1 cellular context compared by ENCODE assay signal in the genomic region with DNA sequence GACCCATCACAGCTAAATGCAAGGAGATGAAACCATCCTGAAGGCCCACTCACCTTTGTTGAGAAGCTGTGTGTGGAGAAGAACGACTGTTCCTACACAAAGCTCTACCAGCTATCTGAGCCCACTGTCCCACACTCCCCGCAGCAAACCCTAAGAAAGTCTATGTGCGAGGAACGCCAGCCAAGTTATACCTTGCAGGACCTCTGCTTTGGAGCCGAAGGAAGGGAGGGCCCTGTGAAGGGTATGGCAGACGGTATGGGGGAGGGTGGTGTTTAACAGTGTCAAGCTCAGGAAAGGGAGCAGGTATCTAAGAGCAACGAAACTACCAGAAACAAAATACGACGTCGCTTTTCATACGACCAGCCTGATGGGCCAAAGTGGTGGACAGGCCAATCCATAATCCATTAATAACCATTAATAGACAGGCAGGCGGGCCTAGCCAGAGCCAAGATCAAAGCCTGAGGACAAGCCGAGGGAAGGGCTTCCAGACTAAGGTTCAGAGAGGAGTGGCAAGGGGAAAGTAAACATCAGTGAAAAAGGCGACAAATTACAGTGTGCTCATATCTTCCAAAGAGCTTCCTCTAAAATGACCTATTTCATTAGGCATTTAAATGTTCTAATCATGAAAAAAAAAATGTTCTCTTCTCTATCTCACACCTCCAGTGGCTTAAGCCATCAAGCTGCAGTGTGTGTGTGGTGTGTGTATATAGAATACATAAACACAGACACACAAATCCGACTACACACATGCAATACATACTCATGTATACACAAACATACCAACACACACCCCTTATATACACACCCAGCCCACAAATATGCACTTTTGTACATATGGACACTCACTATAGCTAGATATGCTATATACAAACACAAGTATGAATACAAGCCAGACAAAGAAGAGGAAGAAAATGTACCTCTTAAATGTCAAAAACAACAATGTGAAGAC.
TF ChIP-seq lines count a peak whose summit lies in the region.

No MANE protein-coding gene starts in this region.

TF ChIP-seq in HepG2, 621 proteins besides CTCF, POLR2A, EP300 and RAD21 (continued from another document and continues in another):
- TF ChIP-seq, protein P1, sequence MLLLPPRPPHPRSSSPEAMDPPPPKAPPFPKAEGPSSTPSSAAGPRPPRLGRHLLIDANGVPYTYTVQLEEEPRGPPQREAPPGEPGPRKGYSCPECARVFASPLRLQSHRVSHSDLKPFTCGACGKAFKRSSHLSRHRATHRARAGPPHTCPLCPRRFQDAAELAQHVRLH (CRISPR knock-in tag; IDR thresholded peaks at IDR 0.05; ENCODE audit: borderline replicate concordance, low read depth), result no peak
- TF ChIP-seq ZNF589 (CRISPR knock-in tag; conservative IDR thresholded peaks at IDR 0.05) (no peak), MLXIP (CRISPR knock-in tag; IDR thresholded peaks at IDR 0.05; ENCODE audit: borderline replicate concordance) (no peak), CHD4 (IDR thresholded peaks at IDR 0.05; ENCODE audit: borderline replicate concordance, low read length) (peak; percentile 72; the same call in 1 of the 2 replicates), FOXA3 (CRISPR knock-in tag; IDR thresholded peaks at IDR 0.05) (peak; percentile 80), ETV5 (CRISPR knock-in tag; IDR thresholded peaks at IDR 0.05; ENCODE audit: borderline replicate concordance) (peak; percentile 37; the same call in 1 of the 2 replicates), SP1 (IDR thresholded peaks at IDR 0.05) (no peak), SP1 (CRISPR knock-in tag; IDR thresholded peaks at IDR 0.05) (0 out of 2 replicates have a peak, but pooled peaks have one; percentile 17), PHF5A (CRISPR knock-in tag; IDR thresholded peaks at IDR 0.05; ENCODE audit: low read depth, unreplicated experiment) (no peak), ESRRA (CRISPR knock-in tag; IDR thresholded peaks at IDR 0.05; ENCODE audit: low read depth) (no peak), HDAC2 (CRISPR knock-in tag; IDR thresholded peaks at IDR 0.05) (peak; percentile 66), JARID2 (CRISPR knock-in tag; IDR thresholded peaks at IDR 0.05; ENCODE audit: insufficient replicate concordance) (no peak), SOX13 (IDR thresholded peaks at IDR 0.05) (no peak), SOX13 (CRISPR knock-in tag; conservative IDR thresholded peaks at IDR 0.05 in 1 of 2, IDR thresholded peaks at IDR 0.05 in 1 of 2) (peak in 1 of 2 experiments; percentile 53; a peak in 1 of 4 replicates), TBX3 (IDR thresholded peaks at IDR 0.05; ENCODE audit: borderline replicate concordance) (peak; percentile 78; the same call in 1 of the 2 replicates), ZNF782 (CRISPR knock-in tag; IDR thresholded peaks at IDR 0.05; ENCODE audit: borderline replicate concordance) (no peak), TFE3 (CRISPR knock-in tag; IDR thresholded peaks at IDR 0.05) (no peak), KLF15 (CRISPR knock-in tag; IDR thresholded peaks at IDR 0.05; ENCODE audit: borderline replicate concordance) (no peak), TRIM22 (IDR thresholded peaks at IDR 0.05) (no peak), TEAD3 (CRISPR knock-in tag; optimal IDR thresholded peaks at IDR 0.05; ENCODE audit: borderline replicate concordance) (peak; percentile 37), BCL6 (CRISPR knock-in tag; IDR thresholded peaks at IDR 0.05) (0 out of 2 replicates have a peak, but pooled peaks have one; percentile 25), PPARG (CRISPR knock-in tag; conservative IDR thresholded peaks at IDR 0.05) (peak; percentile 64), NR2F2 (IDR thresholded peaks at IDR 0.05; ENCODE audit: borderline replicate concordance, low read depth) (no peak), ELF4 (CRISPR knock-in tag; IDR thresholded peaks at IDR 0.05; ENCODE audit: borderline replicate concordance) (no peak), MEIS2 (CRISPR knock-in tag; IDR thresholded peaks at IDR 0.05) (peak; percentile 57; the same call in 1 of the 2 replicates), ZNF34 (CRISPR knock-in tag; IDR thresholded peaks at IDR 0.05; ENCODE audit: borderline replicate concordance) (no peak), TBX2 (CRISPR knock-in tag; IDR thresholded peaks at IDR 0.05; ENCODE audit: borderline replicate concordance) (peak; percentile 83), STAT5B (CRISPR knock-in tag; IDR thresholded peaks at IDR 0.05) (no peak), KDM5B (CRISPR knock-in tag; IDR thresholded peaks at IDR 0.05; ENCODE audit: borderline replicate concordance) (no peak), GLI4 (CRISPR knock-in tag; IDR thresholded peaks at IDR 0.05; ENCODE audit: borderline replicate concordance) (0 out of 2 replicates have a peak, but pooled peaks have one; percentile 54), SP4 (CRISPR knock-in tag; IDR thresholded peaks at IDR 0.05) (no peak), ZNF124 (CRISPR knock-in tag; IDR thresholded peaks at IDR 0.05) (no peak), ERF (CRISPR knock-in tag; IDR thresholded peaks at IDR 0.05) (peak; percentile 9; the same call in 1 of the 2 replicates), MED1 (CRISPR knock-in tag; IDR thresholded peaks at IDR 0.05) (peak; percentile 48), ZNF772 (CRISPR knock-in tag; IDR thresholded peaks at IDR 0.05) (0 out of 2 replicates have a peak, but pooled peaks have one; percentile 46), ZFP82 (CRISPR knock-in tag; IDR thresholded peaks at IDR 0.05; ENCODE audit: borderline replicate concordance) (no peak), ZNF605 (CRISPR knock-in tag; IDR thresholded peaks at IDR 0.05) (0 out of 2 replicates have a peak, but pooled peaks have one; percentile 20), PITX1 (CRISPR knock-in tag; IDR thresholded peaks at IDR 0.05) (peak; percentile 81), HMG20A (CRISPR knock-in tag; IDR thresholded peaks at IDR 0.05; ENCODE audit: borderline replicate concordance) (no peak), NFIC (IDR thresholded peaks at IDR 0.05; ENCODE audit: low read length) (no peak), LCORL (IDR thresholded peaks at IDR 0.05) (no peak), LCORL (CRISPR knock-in tag; IDR thresholded peaks at IDR 0.05) (peak; percentile 53), CBFB (CRISPR knock-in tag; IDR thresholded peaks at IDR 0.05) (0 out of 2 replicates have a peak, but pooled peaks have one; percentile 25), ATF3 (CRISPR knock-in tag; IDR thresholded peaks at IDR 0.05) (peak; percentile 12; the same call in 1 of the 2 replicates)
- TF ChIP-seq, protein P2, sequence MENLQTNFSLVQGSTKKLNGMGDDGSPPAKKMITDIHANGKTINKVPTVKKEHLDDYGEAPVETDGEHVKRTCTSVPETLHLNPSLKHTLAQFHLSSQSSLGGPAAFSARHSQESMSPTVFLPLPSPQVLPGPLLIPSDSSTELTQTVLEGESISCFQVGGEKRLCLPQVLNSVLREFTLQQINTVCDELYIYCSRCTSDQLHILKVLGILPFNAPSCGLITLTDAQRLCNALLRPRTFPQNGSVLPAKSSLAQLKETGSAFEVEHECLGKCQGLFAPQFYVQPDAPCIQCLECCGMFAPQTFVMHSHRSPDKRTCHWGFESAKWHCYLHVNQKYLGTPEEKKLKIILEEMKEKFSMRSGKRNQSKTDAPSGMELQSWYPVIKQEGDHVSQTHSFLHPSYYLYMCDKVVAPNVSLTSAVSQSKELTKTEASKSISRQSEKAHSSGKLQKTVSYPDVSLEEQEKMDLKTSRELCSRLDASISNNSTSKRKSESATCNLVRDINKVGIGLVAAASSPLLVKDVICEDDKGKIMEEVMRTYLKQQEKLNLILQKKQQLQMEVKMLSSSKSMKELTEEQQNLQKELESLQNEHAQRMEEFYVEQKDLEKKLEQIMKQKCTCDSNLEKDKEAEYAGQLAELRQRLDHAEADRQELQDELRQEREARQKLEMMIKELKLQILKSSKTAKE (CRISPR knock-in tag; IDR thresholded peaks at IDR 0.05; ENCODE audit: borderline replicate concordance), result no peak
- TF ChIP-seq, protein P3, sequence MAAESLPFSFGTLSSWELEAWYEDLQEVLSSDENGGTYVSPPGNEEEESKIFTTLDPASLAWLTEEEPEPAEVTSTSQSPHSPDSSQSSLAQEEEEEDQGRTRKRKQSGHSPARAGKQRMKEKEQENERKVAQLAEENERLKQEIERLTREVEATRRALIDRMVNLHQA (CRISPR knock-in tag; IDR thresholded peaks at IDR 0.05), result no peak
- TF ChIP-seq, protein P4, sequence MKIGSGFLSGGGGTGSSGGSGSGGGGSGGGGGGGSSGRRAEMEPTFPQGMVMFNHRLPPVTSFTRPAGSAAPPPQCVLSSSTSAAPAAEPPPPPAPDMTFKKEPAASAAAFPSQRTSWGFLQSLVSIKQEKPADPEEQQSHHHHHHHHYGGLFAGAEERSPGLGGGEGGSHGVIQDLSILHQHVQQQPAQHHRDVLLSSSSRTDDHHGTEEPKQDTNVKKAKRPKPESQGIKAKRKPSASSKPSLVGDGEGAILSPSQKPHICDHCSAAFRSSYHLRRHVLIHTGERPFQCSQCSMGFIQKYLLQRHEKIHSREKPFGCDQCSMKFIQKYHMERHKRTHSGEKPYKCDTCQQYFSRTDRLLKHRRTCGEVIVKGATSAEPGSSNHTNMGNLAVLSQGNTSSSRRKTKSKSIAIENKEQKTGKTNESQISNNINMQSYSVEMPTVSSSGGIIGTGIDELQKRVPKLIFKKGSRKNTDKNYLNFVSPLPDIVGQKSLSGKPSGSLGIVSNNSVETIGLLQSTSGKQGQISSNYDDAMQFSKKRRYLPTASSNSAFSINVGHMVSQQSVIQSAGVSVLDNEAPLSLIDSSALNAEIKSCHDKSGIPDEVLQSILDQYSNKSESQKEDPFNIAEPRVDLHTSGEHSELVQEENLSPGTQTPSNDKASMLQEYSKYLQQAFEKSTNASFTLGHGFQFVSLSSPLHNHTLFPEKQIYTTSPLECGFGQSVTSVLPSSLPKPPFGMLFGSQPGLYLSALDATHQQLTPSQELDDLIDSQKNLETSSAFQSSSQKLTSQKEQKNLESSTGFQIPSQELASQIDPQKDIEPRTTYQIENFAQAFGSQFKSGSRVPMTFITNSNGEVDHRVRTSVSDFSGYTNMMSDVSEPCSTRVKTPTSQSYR (CRISPR knock-in tag; IDR thresholded peaks at IDR 0.05; ENCODE audit: borderline replicate concordance), result peak; percentile 35; the same call in 1 of the 2 replicates
- TF ChIP-seq, protein P5, sequence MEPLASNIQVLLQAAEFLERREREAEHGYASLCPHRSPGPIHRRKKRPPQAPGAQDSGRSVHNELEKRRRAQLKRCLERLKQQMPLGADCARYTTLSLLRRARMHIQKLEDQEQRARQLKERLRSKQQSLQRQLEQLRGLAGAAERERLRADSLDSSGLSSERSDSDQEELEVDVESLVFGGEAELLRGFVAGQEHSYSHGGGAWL (CRISPR knock-in tag; IDR thresholded peaks at IDR 0.05), result no peak
- TF ChIP-seq, protein P6, sequence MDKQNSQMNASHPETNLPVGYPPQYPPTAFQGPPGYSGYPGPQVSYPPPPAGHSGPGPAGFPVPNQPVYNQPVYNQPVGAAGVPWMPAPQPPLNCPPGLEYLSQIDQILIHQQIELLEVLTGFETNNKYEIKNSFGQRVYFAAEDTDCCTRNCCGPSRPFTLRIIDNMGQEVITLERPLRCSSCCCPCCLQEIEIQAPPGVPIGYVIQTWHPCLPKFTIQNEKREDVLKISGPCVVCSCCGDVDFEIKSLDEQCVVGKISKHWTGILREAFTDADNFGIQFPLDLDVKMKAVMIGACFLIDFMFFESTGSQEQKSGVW (CRISPR knock-in tag; IDR thresholded peaks at IDR 0.05; ENCODE audit: borderline replicate concordance), result no peak
